8 cellular contexts compared by ENCODE assay signal in genomic region chr10:100345570-100346330, GRCh38. TPM values are rescaled to one million over a fixed set of nuclear protein-coding genes. Genes with fewer than 3 reads are reported as not detected.
DNase-seq lines count a peak whose midpoint lies in the region.

No MANE protein-coding gene starts in this region.

- peak; percentile 17 for DNase-seq in NCI-H748 (lab: John Stamatoyannopoulos, UW; ENCODE audit: unreplicated experiment)
- DNase-seq in NCI-H748 treated with DMSO at 0.1 percent for 48 hours (lab: John Stamatoyannopoulos, UW), result no peak
- no peak for DNase-seq in SK-N-MC (ENCODE audit: low read depth, low spot score)
- DNase-seq in fibroblast of peridontal ligament (ENCODE audit: extremely low read depth), result peak; percentile 54
- DNase-seq in renal cortical epithelial cell (ENCODE audit: low read depth), result peak; percentile 92
- DNase-seq in stimulated activated CD8-positive, alpha-beta memory T cell treated with anti-CD3 and anti-CD28 coated beads, Interleukin-4, amount 100 ng/mL, for 48 hours, result no peak
- DNase-seq in SW 1271 (lab: John Stamatoyannopoulos, UW), result no peak
- no peak for DNase-seq in HuH-7 (ENCODE audit: low spot score)

- H3K4me3 ChIP-seq in SK-N-MC, result peak overlapping the region; percentile 84

- H3K27ac ChIP-seq in SK-N-MC, result peak overlapping the region; percentile 79

- H3K36me3 ChIP-seq in SK-N-MC (ENCODE audit: insufficient read depth, low read length), result peaks cover 31% of the 10 kb centered on the region

- H3K9me3 ChIP-seq in SK-N-MC (ENCODE audit: low read depth, low read length), result no peaks in the 10 kb centered on the region

- peak overlapping the region; percentile 68 for H3K9ac ChIP-seq in SK-N-MC (ENCODE audit: insufficient read length)

RNA-seq across cellular contexts. Expression of gene SCD, which starts 1.3 kb away (rescaled TPM):
- 44.7 and 189 TPM in 2 replicates for total RNA-seq in renal cortical epithelial cell

RNA-seq across cellular contexts. Expression of gene PKD2L1, which starts 15.7 kb away (rescaled TPM):
- total RNA-seq in renal cortical epithelial cell, result not detected in 2 replicates

RNA-seq across cellular contexts. Expression of gene BLOC1S2, which starts 59.3 kb away (rescaled TPM):
- 63.9 and 82.7 TPM in 2 replicates for total RNA-seq in renal cortical epithelial cell

Comparison
In these comparisons a context has a peak if more than half of its experiments do, and no peak if none do; other contexts are left out.
1. DNase-seq: peak in NCI-H748 (single experiment), fibroblast of peridontal ligament (single experiment) and renal cortical epithelial cell (single experiment); none in NCI-H748 treated with DMSO at 0.1 percent for 48 hours (single experiment), SK-N-MC (single experiment), stimulated activated CD8-positive, alpha-beta memory T cell treated with anti-CD3 and anti-CD28 coated beads, Interleukin-4, amount 100 ng/mL, for 48 hours (single experiment), SW 1271 (0 of 2) and HuH-7 (single experiment).